Comparison of ENCODE assay signal across 21 cellular contexts in genomic region chr12:122205590-122205925, GRCh38. TPM values are rescaled to one million over a fixed set of nuclear protein-coding genes. Genes with fewer than 3 reads are reported as not detected.
DNase-seq lines count a peak whose midpoint lies in the region; ATAC-seq and TF ChIP-seq lines count a peak whose summit lies in the region.
"Had no signal": no experiment of that assay in that cellular context is flagged by ENCODE, and none has a peak within 500 bp of the region (broad histone marks: within the 10 kb centered on the region; RNA-seq: fewer than 3 reads in every experiment).

No MANE protein-coding gene starts in this region.

- no peak overlapping the region for H3K4me3 ChIP-seq in upper lobe of right lung
- H3K4me3 ChIP-seq: SJSA1, tibial artery had no signal

- no peak for DNase-seq in activated naive CD4-positive, alpha-beta T cell treated with anti-CD3 and anti-CD28 coated beads, Interleukin-2, amount 50 U/mL, for 72 hours (ENCODE audit: low spot score in 2 of 2)
- DNase-seq in MV-4-11 (lab: John Stamatoyannopoulos, UW) (peak; percentile 19), left lobe of liver (ENCODE audit: low spot score) (no peak), upper lobe of right lung (peak; percentile 59), NCI-H1092 (lab: John Stamatoyannopoulos, UW) (no peak), G401 (ENCODE audit: low spot score) (no peak)
- no peak for DNase-seq in stimulated activated naive B cell treated with anti-CD40 and anti-IgM and Interleukin-4, amounts not matched to agents 10 μg/mL and 1 μg/mL and 100 μg/mL, for 72 hours
- DNase-seq: activated CD8-positive, alpha-beta memory T cell treated with anti-CD3 and anti-CD28 coated beads for 24 hours; CD8-positive, alpha-beta T cell; mesendoderm; naive thymus-derived CD4-positive, alpha-beta T cell; NCI-H1694 treated with DMSO at 0.1 percent for 48 hours; NCI-H226; stimulated activated CD4-positive, alpha-beta T cell treated with anti-CD3 and anti-CD28 coated beads, Interleukin-1b, Interleukin-23, amount 100 ng/mL, for 48 hours; stimulated activated naive CD8-positive, alpha-beta T cell treated with anti-CD3 and anti-CD28 coated beads, Interleukin-15, Interleukin-2, amounts not matched to agents 100 U/mL and 50 U/mL, for 24 hours had no signal

- peaks cover 6% of the 10 kb centered on the region for H3K36me3 Mint-ChIP-seq in activated naive CD4-positive, alpha-beta T cell treated with anti-CD3 and anti-CD28 coated beads, Interleukin-2, amount 50 U/mL, for 24 hours
- H3K36me3 Mint-ChIP-seq in activated naive CD4-positive, alpha-beta T cell treated with anti-CD3 and anti-CD28 coated beads, Interleukin-2, amount 50 U/mL, for 72 hours, result peaks cover 8 to 10% of the 10 kb centered on the region in 2 donors
- H3K36me3 Mint-ChIP-seq in stimulated activated naive B cell treated with anti-CD40 and anti-IgM and Interleukin-4, amounts not matched to agents 10 μg/mL and 1 μg/mL and 100 μg/mL, for 72 hours, result peaks cover 7 to 21% of the 10 kb centered on the region in 2 donors

- no peak for TF ChIP-seq CTCF in upper lobe of right lung (IDR thresholded peaks at IDR 0.05)

- H3K27me3 ChIP-seq in upper lobe of right lung, result peaks cover 42% of the 10 kb centered on the region

- peaks cover 8% of the 10 kb centered on the region for H3K4me1 Mint-ChIP-seq in activated naive CD4-positive, alpha-beta T cell treated with anti-CD3 and anti-CD28 coated beads, Interleukin-2, amount 50 U/mL, for 24 hours
- peaks cover 12 to 21% of the 10 kb centered on the region in 2 donors for H3K4me1 Mint-ChIP-seq in stimulated activated naive B cell treated with anti-CD40 and anti-IgM and Interleukin-4, amounts not matched to agents 10 μg/mL and 1 μg/mL and 100 μg/mL, for 72 hours

- no peak for ATAC-seq in activated naive CD4-positive, alpha-beta T cell treated with anti-CD3 and anti-CD28 coated beads, Interleukin-2, amount 50 U/mL, for 72 hours
- ATAC-seq in left lobe of liver (peak; percentile 2), upper lobe of right lung (no peak)
- no peak for ATAC-seq in stimulated activated naive B cell treated with anti-CD40 and anti-IgM and Interleukin-4, amounts not matched to agents 10 μg/mL and 1 μg/mL and 100 μg/mL, for 72 hours (replicated peaks)
- ATAC-seq: CD8-positive, alpha-beta T cell; stimulated activated naive CD8-positive, alpha-beta T cell treated with anti-CD3 and anti-CD28 coated beads, Interleukin-15, Interleukin-2, amounts not matched to agents 100 U/mL and 50 U/mL, for 24 hours had no signal

- H3K9me3 ChIP-seq in upper lobe of right lung, result no peaks in the 10 kb centered on the region
- H3K9me3 ChIP-seq: SJSA1, tibial artery had no signal

- H3K4me3 Mint-ChIP-seq in activated naive CD4-positive, alpha-beta T cell treated with anti-CD3 and anti-CD28 coated beads, Interleukin-2, amount 50 U/mL, for 24 hours, result no peak overlapping the region
- H3K4me3 Mint-ChIP-seq in stimulated activated naive B cell treated with anti-CD40 and anti-IgM and Interleukin-4, amounts not matched to agents 10 μg/mL and 1 μg/mL and 100 μg/mL, for 72 hours, result no peak overlapping the region

- H3K27ac Mint-ChIP-seq in activated naive CD4-positive, alpha-beta T cell treated with anti-CD3 and anti-CD28 coated beads, Interleukin-2, amount 50 U/mL, for 24 hours, result peak overlapping the region; percentile 57
- no peak overlapping the region for H3K27ac Mint-ChIP-seq in activated naive CD4-positive, alpha-beta T cell treated with anti-CD3 and anti-CD28 coated beads, Interleukin-2, amount 50 U/mL, for 72 hours
- no peak overlapping the region for H3K27ac Mint-ChIP-seq in stimulated activated naive B cell treated with anti-CD40 and anti-IgM and Interleukin-4, amounts not matched to agents 10 μg/mL and 1 μg/mL and 100 μg/mL, for 72 hours
- H3K27ac Mint-ChIP-seq: progenitor cell of endocrine pancreas had no signal

- no peaks in the 10 kb centered on the region for H3K9me3 Mint-ChIP-seq in activated naive CD4-positive, alpha-beta T cell treated with anti-CD3 and anti-CD28 coated beads, Interleukin-2, amount 50 U/mL, for 24 hours
- H3K9me3 Mint-ChIP-seq in activated naive CD4-positive, alpha-beta T cell treated with anti-CD3 and anti-CD28 coated beads, Interleukin-2, amount 50 U/mL, for 72 hours, result no peaks in the 10 kb centered on the region
- no peaks in the 10 kb centered on the region for H3K9me3 Mint-ChIP-seq in stimulated activated naive B cell treated with anti-CD40 and anti-IgM and Interleukin-4, amounts not matched to agents 10 μg/mL and 1 μg/mL and 100 μg/mL, for 72 hours
- H3K9me3 Mint-ChIP-seq: CD8-positive, alpha-beta T cell; naive thymus-derived CD4-positive, alpha-beta T cell had no signal

- intact Hi-C loops in upper lobe of right lung (cut with DNase I), result no loop called here

- H3K27ac ChIP-seq in upper lobe of right lung, result no peak overlapping the region
- H3K27ac ChIP-seq: SJSA1, tibial artery had no signal

- H3K4me1 ChIP-seq in upper lobe of right lung, result peaks cover 13% of the 10 kb centered on the region

- in situ Hi-C loops in G401 (cut with HindIII; ENCODE audit: low sequenced_read_pairs), result no loop called here

- peaks cover 34% of the 10 kb centered on the region for H3K36me3 ChIP-seq in upper lobe of right lung

- H3K27me3 Mint-ChIP-seq in activated naive CD4-positive, alpha-beta T cell treated with anti-CD3 and anti-CD28 coated beads, Interleukin-2, amount 50 U/mL, for 24 hours, result peaks cover 2% of the 10 kb centered on the region
- H3K27me3 Mint-ChIP-seq in stimulated activated naive B cell treated with anti-CD40 and anti-IgM and Interleukin-4, amounts not matched to agents 10 μg/mL and 1 μg/mL and 100 μg/mL, for 72 hours, result peaks cover 26 to 37% of the 10 kb centered on the region in 2 donors

RNA-seq across cellular contexts. Expression of gene B3GNT4, which starts 2.0 kb away (rescaled TPM):
- 1 to 10 TPM in 1 of 2 donors, not detected in 1; 5.5 TPM for total RNA-seq in activated naive CD4-positive, alpha-beta T cell treated with anti-CD3 and anti-CD28 coated beads, Interleukin-2, amount 50 U/mL, for 72 hours
- total RNA-seq in left lobe of liver (not detected), upper lobe of right lung (0.46 TPM)
- 0.06 and 2.5 TPM in 2 replicates for total RNA-seq in G401 (2014; rRNA removed; shearing (Covaris generic))
- total RNA-seq: CD8-positive, alpha-beta T cell; glomerular endothelial cell; SJSA1; skeletal muscle tissue had no signal

RNA-seq across cellular contexts. Expression of gene DIABLO, which starts 20.3 kb away (rescaled TPM):
- total RNA-seq in activated naive CD4-positive, alpha-beta T cell treated with anti-CD3 and anti-CD28 coated beads, Interleukin-2, amount 50 U/mL, for 72 hours, result 10 to 100 TPM; 50.0 to 63.8 TPM
- total RNA-seq in left lobe of liver (22.8 TPM), upper lobe of right lung (31.9 TPM)
- 79.6 and 93.7 TPM in 2 replicates for total RNA-seq in G401 (2014; rRNA removed; shearing (Covaris generic))

RNA-seq across cellular contexts. Expression of gene LRRC43, which starts 22.6 kb away (rescaled TPM):
- total RNA-seq in activated naive CD4-positive, alpha-beta T cell treated with anti-CD3 and anti-CD28 coated beads, Interleukin-2, amount 50 U/mL, for 72 hours, result under 1 TPM; 0.36 to 0.47 TPM
- total RNA-seq in left lobe of liver (0.35 TPM), upper lobe of right lung (not detected)
- total RNA-seq in G401 (2014; rRNA removed; shearing (Covaris generic)), result not detected in 2 replicates
- total RNA-seq: SJSA1, skeletal muscle tissue had no signal

RNA-seq across cellular contexts. Expression of gene IL31, which starts 31.5 kb away (rescaled TPM):
- total RNA-seq in activated naive CD4-positive, alpha-beta T cell treated with anti-CD3 and anti-CD28 coated beads, Interleukin-2, amount 50 U/mL, for 72 hours, result under 1 TPM in 1 of 2 donors, not detected in 1; 0.87 TPM
- total RNA-seq in left lobe of liver (not detected), upper lobe of right lung (not detected)
- total RNA-seq in G401 (2014; rRNA removed; shearing (Covaris generic)), result not detected in 2 replicates
- total RNA-seq: CD8-positive, alpha-beta T cell; glomerular endothelial cell; naive thymus-derived CD4-positive, alpha-beta T cell; progenitor cell of endocrine pancreas; SJSA1; skeletal muscle tissue had no signal

Comparison
In these comparisons a context has a peak if more than half of its experiments do, and no peak if none do; other contexts are left out.
1. DNase-seq: peak in MV-4-11 (single experiment) and upper lobe of right lung (single experiment); none in activated naive CD4-positive, alpha-beta T cell treated with anti-CD3 and anti-CD28 coated beads, Interleukin-2, amount 50 U/mL, for 72 hours (0 of 2), left lobe of liver (single experiment), stimulated activated naive B cell treated with anti-CD40 and anti-IgM and Interleukin-4, amounts not matched to agents 10 μg/mL and 1 μg/mL and 100 μg/mL, for 72 hours (single experiment), NCI-H1092 (single experiment) and G401 (single experiment).